ENCODE assay signal across 13 cellular contexts in the genomic region with DNA sequence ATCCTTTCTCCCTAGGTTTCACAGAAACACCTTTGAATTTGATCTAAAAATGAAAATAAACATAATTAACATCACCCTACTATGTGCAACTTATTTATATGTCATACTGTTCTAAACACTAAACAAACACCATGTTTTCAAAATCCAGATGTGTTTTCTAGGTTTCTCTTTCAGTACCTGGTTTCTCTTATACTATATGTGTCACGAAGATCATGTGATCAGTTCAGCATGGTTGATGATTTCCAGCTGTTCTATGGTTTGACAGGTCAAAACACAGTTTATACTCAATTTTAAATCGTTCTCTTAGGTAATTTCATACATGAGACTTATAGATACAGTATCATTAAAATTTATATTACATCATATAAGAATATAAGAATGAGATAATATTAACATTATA.
DNase-seq lines count a peak whose midpoint lies in the region; ATAC-seq lines count a peak whose summit lies in the region.
"Had no signal": no experiment of that assay in that cellular context is flagged by ENCODE, and none has a peak within 500 bp of the region (broad histone marks: within the 10 kb centered on the region; RNA-seq: fewer than 3 reads in every experiment).

No MANE protein-coding gene starts in this region.

- intact Hi-C loops in Right ventricle myocardium superior (cut with DNase I) = no loop called here

- ATAC-seq in GM19351 (IDR thresholded peaks at IDR 0.05; ENCODE audit: unreplicated experiment) (peak; percentile 89), HG02588 (IDR thresholded peaks at IDR 0.05; ENCODE audit: unreplicated experiment) (peak; percentile 85), HG03175 (IDR thresholded peaks at IDR 0.05; ENCODE audit: unreplicated experiment) (peak; percentile 88), Right ventricle myocardium superior (ENCODE audit: poor library complexity) (no peak)
- ATAC-seq in effector memory CD8-positive, alpha-beta T cell (replicated peaks) = no peak

- H3K9me3 Mint-ChIP-seq in effector memory CD8-positive, alpha-beta T cell = peaks cover 0 to 3% of the 10 kb centered on the region in 2 donors
- H3K9me3 Mint-ChIP-seq: neural progenitor cell had no signal

- DNase-seq in Right ventricle myocardium superior (no peak), ecto neural progenitor cell (ENCODE audit: low spot score) (no peak), AML-193 (lab: John Stamatoyannopoulos, UW) (no peak)
- no peak for DNase-seq in effector memory CD8-positive, alpha-beta T cell
- DNase-seq: GOT3, NCI-H146, SJCRH30, thyroid gland, WERI-Rb-1 had no signal

- no peak overlapping the region for H3K27ac Mint-ChIP-seq in effector memory CD8-positive, alpha-beta T cell

- H3K36me3 Mint-ChIP-seq in effector memory CD8-positive, alpha-beta T cell (ENCODE audit: insufficient read depth) = no peaks in the 10 kb centered on the region

- no peaks in the 10 kb centered on the region for H3K27me3 Mint-ChIP-seq in effector memory CD8-positive, alpha-beta T cell

- no peak overlapping the region for H3K4me3 Mint-ChIP-seq in effector memory CD8-positive, alpha-beta T cell
- H3K4me3 Mint-ChIP-seq: neural progenitor cell had no signal

- no peaks in the 10 kb centered on the region for H3K4me1 Mint-ChIP-seq in effector memory CD8-positive, alpha-beta T cell (ENCODE audit: low read depth in 2 of 2)
- H3K4me1 Mint-ChIP-seq: neural progenitor cell had no signal

Comparison
In these comparisons a context has a peak if more than half of its experiments do, and no peak if none do; other contexts are left out.
1. ATAC-seq: peak in GM19351 (single experiment), HG02588 (single experiment) and HG03175 (single experiment); none in Right ventricle myocardium superior (single experiment) and effector memory CD8-positive, alpha-beta T cell (single experiment).